1 cellular context compared by ENCODE assay signal in genomic region chr15:67023517-67024321, GRCh38.
TF ChIP-seq lines count a peak whose summit lies in the region.

No MANE protein-coding gene starts in this region.

TF ChIP-seq in SK-N-SH, 30 proteins besides CTCF, POLR2A, EP300 and RAD21 (continued from another document):
- TF ChIP-seq TAF1 (IDR thresholded peaks at IDR 0.05; ENCODE audit: borderline replicate concordance, low read depth, low read length) (no peak), ELF1 (IDR thresholded peaks at IDR 0.05) (no peak), USF2 (IDR thresholded peaks at IDR 0.05; ENCODE audit: borderline replicate concordance, low read depth, low read length) (no peak), TCF12 (IDR thresholded peaks at IDR 0.05) (no peak), GATA2 (CRISPR knock-in tag; IDR thresholded peaks at IDR 0.05) (no peak), TEAD4 (IDR thresholded peaks at IDR 0.05; ENCODE audit: borderline replicate concordance, insufficient read depth) (no peak), SMC3 (IDR thresholded peaks at IDR 0.05; ENCODE audit: low read depth, low read length) (no peak), POLR2AphosphoS5 (IDR thresholded peaks at IDR 0.05; ENCODE audit: low read depth, low read length) (no peak), FOSL2 (IDR thresholded peaks at IDR 0.05; ENCODE audit: borderline replicate concordance, low read depth) (no peak)
